25 cellular contexts compared by ENCODE assay signal in genomic region chr13:66974174-66974573, GRCh38.
"Had no signal": no experiment of that assay in that cellular context is flagged by ENCODE, and none has a peak within 500 bp of the region (broad histone marks: within the 10 kb centered on the region; RNA-seq: fewer than 3 reads in every experiment).

No MANE protein-coding gene starts in this region.

- ATAC-seq: activated T-cell treated with anti-CD3 and anti-CD28 coated beads, Interleukin-2, amount 50 U/mL, for 4 hours; effector memory CD8-positive, alpha-beta T cell; esophagus mucosa; left cardiac atrium; right lobe of liver; stimulated activated memory B cell treated with anti-CD40 and anti-IgM and Interleukin-4, amounts not matched to agents 10 μg/mL and 1 μg/mL and 100 μg/mL, for 72 hours had no signal

- H3K4me1 ChIP-seq: adrenal gland, right lobe of liver, stomach, suprapubic skin, tibial nerve had no signal

- H3K4me3 ChIP-seq: adrenal gland, right lobe of liver, smooth muscle cell, stomach, suprapubic skin, tibial nerve had no signal

- H3K27ac ChIP-seq: adrenal gland, right lobe of liver, stomach, suprapubic skin, tibial nerve had no signal

- H3K4me3 Mint-ChIP-seq: activated naive CD8-positive, alpha-beta T cell; activated T-cell treated with anti-CD3 and anti-CD28 coated beads, Interleukin-2, amount 50 U/mL, for 4 hours; effector memory CD8-positive, alpha-beta T cell; memory B cell; nephron; stimulated activated memory B cell treated with anti-CD40 and anti-IgM and Interleukin-4, amounts not matched to agents 10 μg/mL and 1 μg/mL and 100 μg/mL, for 72 hours had no signal

- H3K27me3 ChIP-seq: adrenal gland, right lobe of liver, stomach, suprapubic skin, tibial nerve had no signal

- H3K4me1 Mint-ChIP-seq: memory B cell; nephron; stimulated activated memory B cell treated with anti-CD40 and anti-IgM and Interleukin-4, amounts not matched to agents 10 μg/mL and 1 μg/mL and 100 μg/mL, for 72 hours had no signal

- DNase-seq: activated CD4-positive, alpha-beta T cell treated with anti-CD3 and anti-CD28 coated beads for 4 hours; activated CD4-positive, alpha-beta T cell treated with anti-CD3 and anti-CD28 coated beads, Interleukin-2, amount 50 U/mL, for 48 hours; activated CD4-positive, CD25-positive, alpha-beta regulatory T cell; activated CD8-positive, alpha-beta memory T cell treated with anti-CD3 and anti-CD28 coated beads, Interleukin-2, amount 50 U/mL, for 48 hours; activated naive CD4-positive, alpha-beta T cell; activated T-cell treated with anti-CD3 and anti-CD28 coated beads, Interleukin-2, amount 50 U/mL, for 4 hours; adrenal gland; central memory CD4-positive, alpha-beta T cell; effector memory CD8-positive, alpha-beta T cell; hypothalamus; islet precursor cell; left cardiac atrium; occipital lobe; right lobe of liver; stimulated activated CD4-positive, alpha-beta T cell treated with anti-CD3 and anti-CD28 coated beads, Interleukin-15, amount 100 ng/mL, for 24 hours; stomach had no signal

- H3K36me3 ChIP-seq: adrenal gland, right lobe of liver, stomach, suprapubic skin had no signal

- H3K9me3 Mint-ChIP-seq: activated T-helper 2 cell treated with anti-CD3 and anti-CD28 coated beads, Interferon-gamma antibody, Interleukin-2, Interleukin-4, amounts not matched to agents 10 μg/mL and 5 μg/mL and 100 μg/mL, durations not matched to agents 14 hours and 24 hours and 36 hours; nephron; stimulated activated memory B cell treated with anti-CD40 and anti-IgM and Interleukin-4, amounts not matched to agents 10 μg/mL and 1 μg/mL and 100 μg/mL, for 72 hours had no signal

- H3K4me2 ChIP-seq: smooth muscle cell had no signal

- H3K27ac Mint-ChIP-seq: activated naive CD8-positive, alpha-beta T cell; activated T-helper 2 cell treated with anti-CD3 and anti-CD28 coated beads, Interferon-gamma antibody, Interleukin-2, Interleukin-4, amounts not matched to agents 10 μg/mL and 5 μg/mL and 100 μg/mL, durations not matched to agents 14 hours and 24 hours and 36 hours; effector memory CD8-positive, alpha-beta T cell; memory B cell; nephron; stimulated activated memory B cell treated with anti-CD40 and anti-IgM and Interleukin-4, amounts not matched to agents 10 μg/mL and 1 μg/mL and 100 μg/mL, for 72 hours had no signal

- H3K9me3 ChIP-seq: adrenal gland, right lobe of liver, stomach, suprapubic skin, tibial nerve had no signal

- H3K36me3 Mint-ChIP-seq: activated naive CD8-positive, alpha-beta T cell; memory B cell; stimulated activated memory B cell treated with anti-CD40 and anti-IgM and Interleukin-4, amounts not matched to agents 10 μg/mL and 1 μg/mL and 100 μg/mL, for 72 hours had no signal

- H3K27me3 Mint-ChIP-seq: activated naive CD8-positive, alpha-beta T cell; effector memory CD8-positive, alpha-beta T cell; memory B cell; stimulated activated memory B cell treated with anti-CD40 and anti-IgM and Interleukin-4, amounts not matched to agents 10 μg/mL and 1 μg/mL and 100 μg/mL, for 72 hours had no signal
